In the genomic region with DNA sequence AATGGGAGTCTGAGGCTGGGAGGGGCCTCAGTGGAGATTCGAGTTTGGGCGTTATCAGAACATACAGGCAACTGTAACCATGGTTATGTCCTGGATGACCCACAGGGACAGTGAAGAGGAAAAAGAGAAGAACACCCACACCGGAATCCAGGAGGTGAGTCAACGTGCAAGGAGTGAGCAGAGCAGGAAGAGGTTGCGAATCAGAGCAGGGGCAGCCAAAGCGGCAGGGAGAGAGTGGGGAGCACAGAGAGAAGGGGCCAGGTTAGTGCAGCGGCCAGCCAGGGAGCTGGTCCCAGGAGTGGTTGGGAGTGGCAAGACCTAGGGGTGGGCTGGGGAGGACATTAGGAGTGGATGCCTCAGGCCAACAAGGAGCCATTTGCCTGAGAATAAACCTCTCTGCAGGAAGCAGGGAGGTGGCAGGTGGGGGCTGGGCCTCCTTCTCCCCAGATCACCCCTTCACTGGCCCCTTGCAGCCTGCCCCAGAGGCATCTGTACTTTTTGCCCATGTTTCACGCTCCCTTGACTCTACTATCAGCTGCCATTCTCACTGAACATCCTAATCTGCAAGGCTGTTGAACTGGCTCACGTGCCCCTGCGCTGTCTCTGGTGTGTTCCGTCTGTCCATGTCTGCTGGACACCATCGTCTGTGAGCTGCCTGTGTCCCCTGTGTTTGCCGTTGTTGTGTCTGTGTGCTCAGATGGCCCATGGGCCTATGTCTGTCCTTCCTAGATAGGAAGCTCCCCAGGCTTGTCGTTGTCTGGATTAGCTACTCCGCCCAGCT, we compare ENCODE assay signal across 14 cellular contexts. TPM values are rescaled to one million over a fixed set of nuclear protein-coding genes. Genes with fewer than 3 reads are reported as not detected.
DNase-seq lines count a peak whose midpoint lies in the region; ATAC-seq and TF ChIP-seq lines count a peak whose summit lies in the region.
"Had no signal": no experiment of that assay in that cellular context is flagged by ENCODE, and none has a peak within 500 bp of the region (broad histone marks: within the 10 kb centered on the region; RNA-seq: fewer than 3 reads in every experiment).

No MANE protein-coding gene starts in this region.

- ATAC-seq in mucosa of descending colon (peak; percentile 49), GM19328 (IDR thresholded peaks at IDR 0.05; ENCODE audit: unreplicated experiment) (no peak)
- ATAC-seq: activated T-cell treated with anti-CD3 and anti-CD28 coated beads, Interleukin-2, amount 50 U/mL, for 72 hours; lower lobe of right lung; stimulated activated naive CD8-positive, alpha-beta T cell treated with anti-CD3 and anti-CD28 coated beads, Interleukin-15, Interleukin-2, amounts not matched to agents 100 U/mL and 50 U/mL, for 24 hours had no signal

- no peaks in the 10 kb centered on the region for H3K9me3 Mint-ChIP-seq in Calu3 (ENCODE audit: low read depth, unreplicated experiment)
- H3K9me3 Mint-ChIP-seq: activated T-cell treated with anti-CD3 and anti-CD28 coated beads, Interleukin-2, amount 50 U/mL, for 72 hours had no signal

- WGBS in mammary epithelial cell (ENCODE audit: low coverage, missing lambda C conversion rate): 56% methylated on average over 15 of the region's 15 CpGs

- no peaks in the 10 kb centered on the region for H3K9me3 ChIP-seq in MG63
- no peaks in the 10 kb centered on the region for H3K9me3 ChIP-seq in mammary epithelial cell (replicated peaks; ENCODE audit: insufficient read depth, low read length)
- no peaks in the 10 kb centered on the region for H3K9me3 ChIP-seq in mucosa of descending colon
- H3K9me3 ChIP-seq: lower lobe of right lung, SJCRH30 had no signal

- H3K27ac ChIP-seq in mammary epithelial cell (ENCODE audit: insufficient read depth, low read depth, low read length): peak overlapping the region; percentile 78
- H3K27ac ChIP-seq: lower lobe of right lung, SJCRH30 had no signal

- no peak overlapping the region for H3K4me3 Mint-ChIP-seq in Calu3 (ENCODE audit: low read depth, unreplicated experiment)
- H3K4me3 Mint-ChIP-seq: activated T-cell treated with anti-CD3 and anti-CD28 coated beads, Interleukin-2, amount 50 U/mL, for 72 hours had no signal

- peak; percentile 66 for DNase-seq in Calu3
- DNase-seq in MG63: peak; percentile 95
- peak; percentile 85 for DNase-seq in mammary epithelial cell
- no peak for DNase-seq in mucosa of descending colon
- no peak for DNase-seq in GM10266 (ENCODE audit: extremely low spot score)
- no peak for DNase-seq in NCI-H146 (lab: John Stamatoyannopoulos, UW)
- no peak for DNase-seq in NCI-H2227 (lab: John Stamatoyannopoulos, UW; ENCODE audit: unreplicated experiment)
- DNase-seq: activated T-cell treated with anti-CD3 and anti-CD28 coated beads, Interleukin-2, amount 50 U/mL, for 72 hours; lower lobe of right lung; NCI-H1436; SJCRH30; small intestine; stimulated activated naive CD8-positive, alpha-beta T cell treated with anti-CD3 and anti-CD28 coated beads, Interleukin-15, Interleukin-2, amounts not matched to agents 100 U/mL and 50 U/mL, for 24 hours had no signal

- in situ Hi-C loops in mammary epithelial cell (cut with MboI; ENCODE audit: low sequenced_read_pairs in 2 of 2): no loop called here

- BruUV-seq in Calu3 (replicated peaks; lab: Mats Ljungman, UMichigan) (no TSS peak), mammary epithelial cell (replicated peaks; lab: Mats Ljungman, UMichigan) (TSS peak; percentile 29)

- dilution Hi-C loops in mammary epithelial cell (cut with HindIII; ENCODE audit: low sequenced_read_pairs): loop anchor here (5.0 kb wide), 1 partner anchor 52 kb away; no protein-coding TSS in a partner anchor

- H3K36me3 Mint-ChIP-seq in Calu3 (ENCODE audit: insufficient read depth, unreplicated experiment): peaks cover 15% of the 10 kb centered on the region

- CTCF ChIA-PET in Calu3 (lab: Charles Lee): interaction anchor here (0.7 to 1.3 kb wide), 3 partner anchors 22 to 49 kb away, joined by 3 to 4 read pairs (median 4); no protein-coding TSS in a partner anchor
- CTCF ChIA-PET in mammary epithelial cell (lab: Charles Lee; ENCODE audit: low non-redundant PET): interaction anchor here (0.6 kb wide), 1 partner anchor 44 kb away, joined by 3 read pairs; no protein-coding TSS in a partner anchor

- TF ChIP-seq CTCF in Calu3 (IDR thresholded peaks at IDR 0.05; ENCODE audit: unreplicated experiment) (no peak), mammary epithelial cell (conservative IDR thresholded peaks at IDR 0.05 in 1 of 2, IDR thresholded peaks at IDR 0.05 in 1 of 2; ENCODE audit: extremely low read depth in 1 of 2, insufficient read depth in 1 of 2, low read depth in 1 of 2, low read length in 2 of 2) (no peak), mucosa of descending colon (IDR thresholded peaks at IDR 0.05) (no peak), GM10266 (IDR thresholded peaks at IDR 0.05; ENCODE audit: control insufficient read depth, insufficient read depth, low read depth, missing control alignments) (no peak)

- H3K4me2 ChIP-seq in mammary epithelial cell (ENCODE audit: insufficient read depth, low read depth, low read length): peak overlapping the region; percentile 57

- H3K4me1 Mint-ChIP-seq in Calu3 (ENCODE audit: low read depth, unreplicated experiment): peaks cover 46% of the 10 kb centered on the region

- intact Hi-C loops in Calu3 (cut with micrococcal nuclease; ENCODE audit: unreplicated experiment): no loop called here
- intact Hi-C loops in mammary epithelial cell (cut with micrococcal nuclease): loop anchor here (1.0 kb wide), 2 partner anchors 19 to 49 kb away; no protein-coding TSS in a partner anchor
- intact Hi-C loops in mucosa of descending colon (cut with DNase I, micrococcal nuclease): no loop called here

- H3K27me3 Mint-ChIP-seq in Calu3 (ENCODE audit: unreplicated experiment): no peaks in the 10 kb centered on the region

- H3K27me3 ChIP-seq in MG63 (no peaks in the 10 kb centered on the region), mammary epithelial cell (ENCODE audit: insufficient read depth, low read length) (no peaks in the 10 kb centered on the region)
- H3K27me3 ChIP-seq: SJCRH30 had no signal

- H3K36me3 ChIP-seq in MG63 (no peaks in the 10 kb centered on the region), mammary epithelial cell (ENCODE audit: insufficient read depth, low read length) (no peaks in the 10 kb centered on the region), mucosa of descending colon (ENCODE audit: low read depth) (no peaks in the 10 kb centered on the region)
- H3K36me3 ChIP-seq: lower lobe of right lung, SJCRH30 had no signal

- peak overlapping the region; percentile 46 for H3K27ac Mint-ChIP-seq in Calu3 (ENCODE audit: unreplicated experiment)
- H3K27ac Mint-ChIP-seq: activated T-cell treated with anti-CD3 and anti-CD28 coated beads, Interleukin-2, amount 50 U/mL, for 72 hours had no signal

- H3K4me1 ChIP-seq in mammary epithelial cell (ENCODE audit: insufficient read depth, low read length) (peaks cover 38% of the 10 kb centered on the region), mucosa of descending colon (ENCODE audit: low read depth) (no peaks in the 10 kb centered on the region)

- no peaks in the 10 kb centered on the region for H4K20me1 ChIP-seq in mammary epithelial cell (ENCODE audit: insufficient read depth, low read length)

- peak overlapping the region; percentile 45 for H3K9ac ChIP-seq in mammary epithelial cell (ENCODE audit: insufficient read depth, low read length)

- H2AFZ ChIP-seq in mammary epithelial cell (ENCODE audit: low read depth, low read length): peak overlapping the region; percentile 49

- H3K79me2 ChIP-seq in mammary epithelial cell (ENCODE audit: insufficient read depth, low read length): no peaks in the 10 kb centered on the region

- H3K4me3 ChIP-seq in MG63 (no peak overlapping the region), mammary epithelial cell (replicated peaks in 1 of 3; ENCODE audit: insufficient read depth in 1 of 3, low read depth in 2 of 3, low read length in 3 of 3) (no peak overlapping the region), mucosa of descending colon (no peak overlapping the region)
- H3K4me3 ChIP-seq: lower lobe of right lung, SJCRH30 had no signal

RNA-seq across cellular contexts. Expression of a gene that starts 5.1 kb away (rescaled TPM):
- total RNA-seq in Calu3 (2022) (45.7 and 323 TPM in 2 replicates), mammary epithelial cell (1 to 10 TPM in 1 of 2 donors, under 1 TPM in 1; 0.17 to 1.4 TPM), mucosa of descending colon (1 to 10 TPM in 1 of 3 donors, not detected in 2; 3.7 TPM)
- total RNA-seq in MG63 (2014; rRNA removed; shearing (Covaris generic); ENCODE audit: low replicate concordance): 3.8 and 4.0 TPM in 2 replicates
- 1.2 TPM for polyA plus RNA-seq in mammary epithelial cell
- polyA minus RNA-seq in mammary epithelial cell: not detected
- total RNA-seq: activated T-cell treated with anti-CD3 and anti-CD28 coated beads, Interleukin-2, amount 50 U/mL, for 72 hours had no signal

RNA-seq across cellular contexts. Expression of a gene that starts 10.6 kb away (rescaled TPM):
- total RNA-seq in Calu3 (2022) (not detected in 2 replicates), mammary epithelial cell (not detected), mucosa of descending colon (not detected)
- total RNA-seq in MG63 (2014; rRNA removed; shearing (Covaris generic); ENCODE audit: low replicate concordance): 0.20 TPM in 1 of 2 replicates, not detected in the other
- not detected for polyA plus RNA-seq in mammary epithelial cell
- not detected for polyA minus RNA-seq in mammary epithelial cell
- total RNA-seq: activated T-cell treated with anti-CD3 and anti-CD28 coated beads, Interleukin-2, amount 50 U/mL, for 72 hours; lower lobe of right lung; SJCRH30 had no signal
- polyA plus RNA-seq: small intestine had no signal

RNA-seq across cellular contexts. Expression of a gene that starts 18.4 kb away (rescaled TPM):
- total RNA-seq in Calu3 (2022) (83.0 and 86.8 TPM in 2 replicates), mammary epithelial cell (1,000 to 10,000 TPM in 1 of 2 donors, 100 to 1,000 TPM in 1; 302 to 1,980 TPM), mucosa of descending colon (10 to 100 TPM in 1 of 3 donors, 1 to 10 TPM in 2; 5.0 to 16.5 (median 5.4) TPM)
- 38.4 and 82.2 TPM in 2 replicates for total RNA-seq in MG63 (2014; rRNA removed; shearing (Covaris generic); ENCODE audit: low replicate concordance)
- polyA plus RNA-seq in mammary epithelial cell: 2,083 TPM
- 1,726 TPM for polyA minus RNA-seq in mammary epithelial cell
- total RNA-seq: activated T-cell treated with anti-CD3 and anti-CD28 coated beads, Interleukin-2, amount 50 U/mL, for 72 hours had no signal

RNA-seq across cellular contexts. Expression of a gene that starts 19.4 kb away (rescaled TPM):
- not detected in 2 replicates for total RNA-seq in Calu3 (2022)
- total RNA-seq in MG63 (2014; rRNA removed; shearing (Covaris generic); ENCODE audit: low replicate concordance): 0.33 TPM in 1 of 2 replicates, not detected in the other
- total RNA-seq in mammary epithelial cell: not detected
- not detected for polyA plus RNA-seq in mammary epithelial cell
- polyA minus RNA-seq in mammary epithelial cell: not detected
- total RNA-seq in mucosa of descending colon: not detected
- total RNA-seq: activated T-cell treated with anti-CD3 and anti-CD28 coated beads, Interleukin-2, amount 50 U/mL, for 72 hours; lower lobe of right lung; SJCRH30 had no signal
- polyA plus RNA-seq: small intestine had no signal

RNA-seq across cellular contexts. Expression of a gene that starts 27.8 kb away (rescaled TPM):
- total RNA-seq in Calu3 (2022) (2,554 and 3,048 TPM in 2 replicates), mammary epithelial cell (10 to 100 TPM in 1 of 2 donors, not detected in 1; 29.3 TPM), mucosa of descending colon (1,000 to 10,000 TPM in 2 of 3 donors, 100 to 1,000 TPM in 1; 723 to 2,357 (median 1,709) TPM)
- total RNA-seq in MG63 (2014; rRNA removed; shearing (Covaris generic); ENCODE audit: low replicate concordance): 20.7 and 46.3 TPM in 2 replicates
- polyA plus RNA-seq in mammary epithelial cell: 1.7 TPM
- not detected for polyA minus RNA-seq in mammary epithelial cell
- total RNA-seq: activated T-cell treated with anti-CD3 and anti-CD28 coated beads, Interleukin-2, amount 50 U/mL, for 72 hours; SJCRH30 had no signal

Comparison
In these comparisons a context has a peak if more than half of its experiments do, and no peak if none do; other contexts are left out.
1. DNase-seq: peak in Calu3 (single experiment), MG63 (single experiment) and mammary epithelial cell (single experiment); none in mucosa of descending colon (0 of 3), GM10266 (single experiment), NCI-H146 (single experiment) and NCI-H2227 (single experiment).